ENCODE assay signal across 8 cellular contexts in the genomic region with DNA sequence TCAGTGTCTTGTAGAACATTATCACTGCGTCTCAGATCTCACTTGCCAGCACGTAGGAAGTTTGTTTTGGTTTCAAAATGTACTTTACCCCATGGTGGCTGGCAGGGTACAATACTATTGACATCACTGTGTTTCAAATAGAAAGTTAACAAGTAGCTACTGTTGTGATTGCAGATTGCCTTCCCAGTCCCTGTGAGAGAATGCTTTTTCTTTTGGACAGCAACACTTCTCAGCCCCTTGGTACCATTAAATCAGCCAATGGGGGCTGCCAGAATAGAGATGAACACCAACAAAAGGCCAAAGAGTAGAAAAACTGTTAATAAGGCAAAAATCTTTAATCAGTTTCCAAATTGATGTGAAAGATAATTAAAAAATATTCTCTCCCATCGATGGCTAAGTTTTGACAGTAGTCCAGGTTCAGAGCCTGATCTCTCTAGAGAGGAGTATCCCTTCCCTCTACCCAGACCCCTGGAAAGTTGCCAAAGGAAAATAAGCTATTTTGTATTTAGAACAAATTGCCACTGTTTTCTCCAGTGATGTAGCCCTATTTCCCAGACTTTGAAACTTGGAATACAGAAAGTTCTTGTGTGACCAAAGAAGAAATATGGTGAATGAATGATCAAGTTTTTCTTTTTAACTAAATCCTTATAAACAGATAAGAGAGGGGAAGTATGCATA. TPM values are rescaled to one million over a fixed set of nuclear protein-coding genes. Genes with fewer than 3 reads are reported as not detected.
A peak's percentile ranks its signal among the peaks of the same experiment; 100 is the strongest.
DNase-seq lines count a peak whose midpoint lies in the region; ATAC-seq, FAIRE-seq and TF ChIP-seq lines count a peak whose summit lies in the region.

No MANE protein-coding gene starts in this region.

- intact Hi-C loops in dendritic cell treated with granulocyte-macrophage colony-stimulating factor and Interleukin-4, amounts not matched to agents 40 ng/mL and 50 ng/mL, for 4 days (cut with micrococcal nuclease): no loop called here

- FAIRE-seq in D721Med (lab: Jason Lieb, UNC): no peak

- no peaks in the 10 kb centered on the region for H3K36me3 Mint-ChIP-seq in activated CD8-positive, alpha-beta memory T cell treated with anti-CD3 and anti-CD28 coated beads, Interleukin-2, amount 10 ng/mL, durations not matched to agents 7 days and 5 days
- no peaks in the 10 kb centered on the region for H3K36me3 Mint-ChIP-seq in dendritic cell treated with granulocyte-macrophage colony-stimulating factor and Interleukin-4, amounts not matched to agents 40 ng/mL and 50 ng/mL, for 4 days (ENCODE audit: low read depth)
- peaks cover 0 to 3% of the 10 kb centered on the region in 2 donors for H3K36me3 Mint-ChIP-seq in naive B cell

- H3K4me3 Mint-ChIP-seq in activated CD8-positive, alpha-beta memory T cell treated with anti-CD3 and anti-CD28 coated beads, Interleukin-2, amount 10 ng/mL, durations not matched to agents 7 days and 5 days: peak overlapping the region; percentile 60
- peak overlapping the region; percentile 64 for H3K4me3 Mint-ChIP-seq in dendritic cell treated with granulocyte-macrophage colony-stimulating factor and Interleukin-4, amounts not matched to agents 40 ng/mL and 50 ng/mL, for 4 days
- peak overlapping the region in 7 of 8 donors; percentile 35 to 77 (median 58) for H3K4me3 Mint-ChIP-seq in naive B cell

- peak; percentile 73 for ATAC-seq in activated CD8-positive, alpha-beta memory T cell treated with anti-CD3 and anti-CD28 coated beads, Interleukin-2, amount 10 ng/mL, durations not matched to agents 7 days and 5 days
- peak; percentile 64 to 73 for ATAC-seq in naive B cell (ENCODE audit: low read depth in 2 of 2)

- H3K4me3 ChIP-seq in LNCaP clone FGC (ENCODE audit: low read depth, low read length): peak overlapping the region; percentile 36

- no peaks in the 10 kb centered on the region for H3K9me3 Mint-ChIP-seq in activated CD8-positive, alpha-beta memory T cell treated with anti-CD3 and anti-CD28 coated beads, Interleukin-2, amount 10 ng/mL, durations not matched to agents 7 days and 5 days (ENCODE audit: low read depth)
- no peaks in the 10 kb centered on the region for H3K9me3 Mint-ChIP-seq in dendritic cell treated with granulocyte-macrophage colony-stimulating factor and Interleukin-4, amounts not matched to agents 40 ng/mL and 50 ng/mL, for 4 days
- H3K9me3 Mint-ChIP-seq in naive B cell: no peaks in the 10 kb centered on the region

- peaks cover 22% of the 10 kb centered on the region for H3K4me1 Mint-ChIP-seq in activated CD8-positive, alpha-beta memory T cell treated with anti-CD3 and anti-CD28 coated beads, Interleukin-2, amount 10 ng/mL, durations not matched to agents 7 days and 5 days
- H3K4me1 Mint-ChIP-seq in dendritic cell treated with granulocyte-macrophage colony-stimulating factor and Interleukin-4, amounts not matched to agents 40 ng/mL and 50 ng/mL, for 4 days (ENCODE audit: low read depth): peaks cover 37% of the 10 kb centered on the region
- peaks cover 24 to 40% (median 36%) of the 10 kb centered on the region in 3 donors for H3K4me1 Mint-ChIP-seq in naive B cell

- CTCF ChIA-PET in activated CD8-positive, alpha-beta memory T cell treated with anti-CD3 and anti-CD28 coated beads, Interleukin-2, amount 10 ng/mL, durations not matched to agents 7 days and 5 days (lab: Charles Lee): interaction anchor here (0.8 to 1.8 kb wide), 4 partner anchors 9 to 132 kb away, joined by 3 to 9 read pairs (median 4); no protein-coding TSS in a partner anchor

- H3K27me3 Mint-ChIP-seq in activated CD8-positive, alpha-beta memory T cell treated with anti-CD3 and anti-CD28 coated beads, Interleukin-2, amount 10 ng/mL, durations not matched to agents 7 days and 5 days: peaks cover 14% of the 10 kb centered on the region
- no peaks in the 10 kb centered on the region for H3K27me3 Mint-ChIP-seq in dendritic cell treated with granulocyte-macrophage colony-stimulating factor and Interleukin-4, amounts not matched to agents 40 ng/mL and 50 ng/mL, for 4 days
- no peaks in the 10 kb centered on the region for H3K27me3 Mint-ChIP-seq in naive B cell

- TF ChIP-seq CTCF in LNCaP clone FGC (IDR thresholded peaks at IDR 0.05; ENCODE audit: control insufficient read depth, extremely low read depth, insufficient read depth) (no peak), D721Med (IDR thresholded peaks at IDR 0.05; ENCODE audit: insufficient read depth, missing control alignments) (no peak)

- peak overlapping the region; percentile 57 for H3K27ac Mint-ChIP-seq in activated CD8-positive, alpha-beta memory T cell treated with anti-CD3 and anti-CD28 coated beads, Interleukin-2, amount 10 ng/mL, durations not matched to agents 7 days and 5 days
- H3K27ac Mint-ChIP-seq in dendritic cell treated with granulocyte-macrophage colony-stimulating factor and Interleukin-4, amounts not matched to agents 40 ng/mL and 50 ng/mL, for 4 days: peak overlapping the region; percentile 85
- H3K27ac Mint-ChIP-seq in naive B cell: peak overlapping the region in 4 of 6 donors; percentile 30 to 78 (median 61)

- peak; percentile 46 for DNase-seq in activated CD8-positive, alpha-beta memory T cell treated with anti-CD3 and anti-CD28 coated beads, Interleukin-2, amount 10 ng/mL, durations not matched to agents 7 days and 5 days
- DNase-seq in activated CD8-positive, alpha-beta memory T cell treated with anti-CD3 and anti-CD28 coated beads, Interleukin-2, amount 50 U/mL, for 48 hours: no peak
- DNase-seq in LNCaP clone FGC (ENCODE audit: low read depth): peak; percentile 27
- no peak for DNase-seq in naive B cell
- DNase-seq in D721Med (ENCODE audit: insufficient read length, low spot score): no peak
- DNase-seq in stimulated activated CD4-positive, alpha-beta T cell treated with anti-CD3 and anti-CD28 coated beads, Interleukin-12 subunit alpha, Interleukin-12 subunit beta, amount 100 ng/mL, for 4 hours: no peak
- DNase-seq in NCI-H1417 (lab: John Stamatoyannopoulos, UW): no peak

RNA-seq across cellular contexts. Expression of a gene that starts 34.9 kb away (rescaled TPM):
- total RNA-seq in activated CD8-positive, alpha-beta memory T cell treated with anti-CD3 and anti-CD28 coated beads, Interleukin-2, amount 10 ng/mL, durations not matched to agents 7 days and 5 days: 10 to 100 TPM; 40.9 to 43.5 TPM
- polyA plus RNA-seq in naive B cell (ENCODE audit: low read depth in 6 of 6): 10 to 100 TPM; 11.9 to 20.8 (median 15.9) TPM

Comparison
In these comparisons a context has a peak if more than half of its experiments do, and no peak if none do; other contexts are left out.
1. DNase-seq: peak in activated CD8-positive, alpha-beta memory T cell treated with anti-CD3 and anti-CD28 coated beads, Interleukin-2, amount 10 ng/mL, durations not matched to agents 7 days and 5 days (single experiment) and LNCaP clone FGC (single experiment); none in activated CD8-positive, alpha-beta memory T cell treated with anti-CD3 and anti-CD28 coated beads, Interleukin-2, amount 50 U/mL, for 48 hours (single experiment), naive B cell (single experiment), D721Med (single experiment), stimulated activated CD4-positive, alpha-beta T cell treated with anti-CD3 and anti-CD28 coated beads, Interleukin-12 subunit alpha, Interleukin-12 subunit beta, amount 100 ng/mL, for 4 hours (single experiment) and NCI-H1417 (0 of 3).
2. Peak in every context shown above with its lines, with median percentiles within 50 percentile points of each other: H3K27ac Mint-ChIP-seq and H3K4me3 Mint-ChIP-seq.